Comparison of ENCODE assay signal across 1 cellular context in genomic region chr11:75541301-75541929, GRCh38.
TF ChIP-seq lines count a peak whose summit lies in the region.

No MANE protein-coding gene starts in this region.

TF ChIP-seq in HepG2, 621 proteins besides CTCF, POLR2A, EP300 and RAD21:
- no peak for TF ChIP-seq RNF2 (conservative IDR thresholded peaks at IDR 0.05; ENCODE audit: low read depth)
- peak; percentile 59 for TF ChIP-seq TEAD3 (CRISPR knock-in tag; optimal IDR thresholded peaks at IDR 0.05; ENCODE audit: borderline replicate concordance)
- peak; percentile 77; the same call in 1 of the 2 replicates for TF ChIP-seq THAP9 (CRISPR knock-in tag; IDR thresholded peaks at IDR 0.05; ENCODE audit: borderline replicate concordance)
- 0 out of 2 replicates have a peak, but pooled peaks have one; percentile 43 for TF ChIP-seq CREB1 (IDR thresholded peaks at IDR 0.05)
- no peak for TF ChIP-seq CREB1 (CRISPR knock-in tag; IDR thresholded peaks at IDR 0.05)
- TF ChIP-seq ZNF788 (CRISPR knock-in tag; IDR thresholded peaks at IDR 0.05; ENCODE audit: borderline replicate concordance) = no peak
